Comparison of ENCODE assay signal across 8 cellular contexts in the genomic region with DNA sequence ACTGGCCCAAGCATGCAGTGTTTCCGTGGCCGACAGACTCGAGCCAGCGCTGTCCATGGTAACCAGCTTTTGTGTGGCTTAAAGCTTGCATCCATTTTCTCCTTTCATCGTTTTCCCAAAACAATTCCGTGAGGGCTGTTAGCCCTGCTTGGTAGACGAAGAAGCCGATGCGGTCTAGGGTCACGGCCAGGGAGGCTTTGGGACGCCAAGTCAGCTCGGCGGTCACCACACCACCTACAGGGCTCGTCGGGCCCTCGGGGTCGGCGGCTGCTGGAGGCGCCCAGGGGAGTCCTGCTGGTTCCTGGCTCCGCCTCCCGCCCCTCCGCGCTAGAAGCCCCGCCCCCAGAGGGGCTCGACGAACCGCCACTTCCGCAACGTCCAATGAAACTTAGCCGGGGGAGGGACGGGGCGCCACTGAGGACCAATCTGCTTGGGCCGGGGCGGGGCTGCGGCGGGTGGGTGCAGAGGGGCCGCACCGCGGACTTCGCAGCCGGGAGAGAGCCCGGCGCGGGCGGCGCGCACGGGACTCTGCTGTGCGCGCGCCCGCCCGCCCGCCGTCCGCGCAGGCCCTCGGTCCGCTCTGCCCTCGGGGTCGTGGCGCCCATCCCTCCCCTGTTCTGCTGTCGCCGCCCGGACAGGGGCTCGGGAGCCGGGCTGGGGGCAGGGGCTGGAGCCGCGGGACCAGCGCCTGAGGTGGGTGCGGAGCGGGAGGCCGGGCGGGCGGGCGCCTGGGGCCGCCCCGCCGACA. TPM values are rescaled to one million over a fixed set of nuclear protein-coding genes. Genes with fewer than 3 reads are reported as not detected.
A peak's percentile ranks its signal among the peaks of the same experiment; 100 is the strongest.
DNase-seq lines count a peak whose midpoint lies in the region; TF ChIP-seq lines count a peak whose summit lies in the region.

A gene with protein sequence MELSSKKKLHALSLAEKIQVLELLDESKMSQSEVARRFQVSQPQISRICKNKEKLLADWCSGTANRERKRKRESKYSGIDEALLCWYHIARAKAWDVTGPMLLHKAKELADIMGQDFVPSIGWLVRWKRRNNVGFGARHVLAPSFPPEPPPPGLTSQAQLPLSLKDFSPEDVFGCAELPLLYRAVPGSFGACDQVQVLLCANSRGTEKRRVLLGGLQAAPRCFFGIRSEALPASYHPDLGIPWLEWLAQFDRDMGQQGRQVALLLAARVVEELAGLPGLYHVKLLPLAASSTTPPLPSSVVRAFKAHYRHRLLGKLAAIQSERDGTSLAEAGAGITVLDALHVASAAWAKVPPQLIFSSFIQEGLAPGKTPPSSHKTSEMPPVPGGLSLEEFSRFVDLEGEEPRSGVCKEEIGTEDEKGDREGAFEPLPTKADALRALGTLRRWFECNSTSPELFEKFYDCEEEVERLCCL (plus strand): TSS at position 487 of the 748 bp plus-strand sequence. CDS start 1,058 bp downstream, outside the sequence.

- no peaks in the 10 kb centered on the region for H3K27me3 ChIP-seq in effector memory CD4-positive, alpha-beta T cell (replicated peaks; ENCODE audit: control insufficient read depth, insufficient read depth, low read length, poor library complexity, severe bottlenecking)
- peaks cover 18 to 25% of the 10 kb centered on the region in 2 experiments for H3K27me3 ChIP-seq in mesenchymal stem cell (ENCODE audit: control insufficient read depth in 1 of 2, insufficient read depth in 1 of 2, low read length in 2 of 2)

- H3K4me1 ChIP-seq in effector memory CD4-positive, alpha-beta T cell (ENCODE audit: control insufficient read depth, insufficient read depth, low read length, poor library complexity, severe bottlenecking) = peaks cover 10% of the 10 kb centered on the region
- peaks cover 16% of the 10 kb centered on the region for H3K4me1 ChIP-seq in mesenchymal stem cell (ENCODE audit: control insufficient read depth, insufficient read depth, low read depth, low read length)

- H2BK120ac ChIP-seq in mesenchymal stem cell (ENCODE audit: low read depth, low read length) = no peak within 1 kb of the TSS

- H3K36me3 ChIP-seq in effector memory CD4-positive, alpha-beta T cell (ENCODE audit: control insufficient read depth, insufficient read depth, low read length) = peaks cover 24% of the 10 kb centered on the region
- peaks cover 35 to 40% of the 10 kb centered on the region in 2 experiments for H3K36me3 ChIP-seq in mesenchymal stem cell (ENCODE audit: control insufficient read depth in 1 of 2, insufficient read depth in 2 of 2, low read depth in 1 of 2, low read length in 2 of 2)

- H4K91ac ChIP-seq in mesenchymal stem cell (ENCODE audit: low read length) = no peak within 1 kb of the TSS

- H2BK5ac ChIP-seq in mesenchymal stem cell (ENCODE audit: low read depth, low read length, poor library complexity, severe bottlenecking) = no peak within 1 kb of the TSS

- no peak within 1 kb of the TSS for H2AK5ac ChIP-seq in mesenchymal stem cell (ENCODE audit: low read length, severe bottlenecking)

- H2BK12ac ChIP-seq in mesenchymal stem cell (ENCODE audit: low read length in 2 of 2) = peak within 1 kb of the TSS in 1 of 2 experiments; percentile 22

- H3K4ac ChIP-seq in mesenchymal stem cell (ENCODE audit: low read depth in 1 of 2, low read length in 2 of 2) = no peak within 1 kb of the TSS

- H3K14ac ChIP-seq in mesenchymal stem cell (ENCODE audit: low read length in 2 of 2) = no peak within 1 kb of the TSS

- peak within 1 kb of the TSS; percentile 83 for H3K4me2 ChIP-seq in mesenchymal stem cell (ENCODE audit: low read length, poor library complexity, severe bottlenecking)

- no peak for TF ChIP-seq CTCF in GM20000 (IDR thresholded peaks at IDR 0.05; ENCODE audit: extremely low read depth, missing control alignments)

- peak within 1 kb of the TSS; percentile 59 for H3K9ac ChIP-seq in mesenchymal stem cell (ENCODE audit: low read length)

- H2BK15ac ChIP-seq in mesenchymal stem cell (ENCODE audit: low read depth, poor library complexity, severe bottlenecking) = peak within 1 kb of the TSS; percentile 0

- H3K4me3 ChIP-seq in effector memory CD4-positive, alpha-beta T cell (ENCODE audit: insufficient read depth, low read depth, low read length, poor library complexity, severe bottlenecking) = peak within 1 kb of the TSS; percentile 73
- H3K4me3 ChIP-seq in mesenchymal stem cell (ENCODE audit: insufficient read depth in 1 of 2, low read depth in 1 of 2, low read length in 2 of 2) = peak within 1 kb of the TSS; percentile 72 to 77

- H3K79me1 ChIP-seq in mesenchymal stem cell (replicated peaks; ENCODE audit: low read length, poor library complexity, severe bottlenecking) = peaks cover 5% of the 10 kb centered on the region

- no peak within 1 kb of the TSS for H2AFZ ChIP-seq in mesenchymal stem cell (ENCODE audit: low read depth, low read length)

- DNase-seq in CMK (ENCODE audit: low read depth) (peak; percentile 79), GM20000 (ENCODE audit: low spot score) (peak; percentile 99), HT-29 (ENCODE audit: low spot score) (peak; percentile 98), NK-92 (lab: John Stamatoyannopoulos, UW; ENCODE audit: unreplicated experiment) (peak; percentile 82), mesenchymal stem cell (peak; percentile 96)
- DNase-seq in activated CD8-positive, alpha-beta memory T cell treated with anti-CD3 and anti-CD28 coated beads for 24 hours = peak; percentile 99
- peak; percentile 95 to 96 (median 95) for DNase-seq in effector memory CD4-positive, alpha-beta T cell
- peak; percentile 96 for DNase-seq in stimulated activated CD8-positive, alpha-beta memory T cell treated with anti-CD3 and anti-CD28 coated beads, Interleukin-12 subunit alpha, Interleukin-12 subunit beta, amount 100 ng/mL, for 1 hour (ENCODE audit: low read depth)

- no peak within 1 kb of the TSS for H3K18ac ChIP-seq in mesenchymal stem cell (ENCODE audit: low read depth in 1 of 2, low read length in 2 of 2)

- no peak within 1 kb of the TSS for H4K8ac ChIP-seq in mesenchymal stem cell (ENCODE audit: low read length)

- H3K23ac ChIP-seq in mesenchymal stem cell (ENCODE audit: low read length in 2 of 2) = peak within 1 kb of the TSS in 1 of 2 experiments; percentile 74

- H3K27ac ChIP-seq in effector memory CD4-positive, alpha-beta T cell (ENCODE audit: insufficient read depth, low read length, poor library complexity, severe bottlenecking) = peak within 1 kb of the TSS; percentile 45
- peak within 1 kb of the TSS; percentile 23 for H3K27ac ChIP-seq in mesenchymal stem cell (ENCODE audit: low read length, poor library complexity, severe bottlenecking)

- no peaks in the 10 kb centered on the region for H3K9me3 ChIP-seq in effector memory CD4-positive, alpha-beta T cell (ENCODE audit: control insufficient read depth, low read length)
- no peaks in the 10 kb centered on the region for H3K9me3 ChIP-seq in mesenchymal stem cell (ENCODE audit: control insufficient read depth, low read length)

- 1% methylated on average over 50 of the region's 79 CpGs for WGBS in mesenchymal stem cell

RNA-seq across cellular contexts. Expression of the gene that starts here (rescaled TPM):
- 2.9 and 3.0 TPM in 2 replicates for total RNA-seq in HT-29 (2014; rRNA removed; shearing (Covaris generic))
- polyA plus RNA-seq in mesenchymal stem cell (2013, experiment 1 of 2) = 0.06 TPM
- 0.05 TPM for polyA plus RNA-seq in mesenchymal stem cell (2013, experiment 2 of 2)

Comparison
In these comparisons a context has a peak if more than half of its experiments do, and no peak if none do; other contexts are left out.
1. Peak in every context shown above with its lines: DNase-seq, H3K4me3 ChIP-seq and H3K27ac ChIP-seq.